20 cellular contexts compared by ENCODE assay signal in the genomic region with DNA sequence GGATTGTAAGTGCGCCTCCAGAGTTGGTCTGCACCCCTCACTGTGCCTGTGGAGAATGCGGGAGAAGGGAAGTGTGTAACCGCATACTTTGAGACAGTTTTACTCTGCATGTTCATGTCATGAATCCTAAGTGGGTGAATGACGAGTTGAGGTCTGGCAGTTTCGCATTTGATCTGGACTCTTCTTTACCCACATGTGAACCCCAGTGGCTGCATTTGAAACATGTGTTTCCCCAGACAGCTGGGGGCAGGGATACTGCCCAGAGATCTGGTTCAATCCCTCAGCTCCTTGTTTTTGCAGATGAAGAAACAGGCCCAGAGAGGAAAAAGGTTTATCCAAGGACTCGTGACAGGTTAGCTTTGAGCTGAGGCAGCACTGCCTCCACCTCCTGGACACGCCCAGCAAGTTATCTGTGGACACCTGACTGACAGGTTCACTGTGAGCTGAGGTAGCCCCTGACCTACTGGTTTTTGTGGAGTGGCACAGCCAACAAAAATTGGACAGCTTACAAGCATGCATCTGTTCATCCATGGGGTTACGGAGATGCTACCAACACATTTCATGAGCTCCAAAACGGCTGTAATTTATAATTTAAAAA.
DNase-seq lines count a peak whose midpoint lies in the region; ATAC-seq and TF ChIP-seq lines count a peak whose summit lies in the region.
"Had no signal": no experiment of that assay in that cellular context is flagged by ENCODE, and none has a peak within 500 bp of the region (broad histone marks: within the 10 kb centered on the region; RNA-seq: fewer than 3 reads in every experiment).

No MANE protein-coding gene starts in this region.

- H3K36me3 Mint-ChIP-seq in CD4-positive, alpha-beta T cell (ENCODE audit: low read depth), result peaks cover 5% of the 10 kb centered on the region
- H3K36me3 Mint-ChIP-seq: natural killer cell had no signal

- peak; percentile 9 for DNase-seq in AG10803 (ENCODE audit: low read depth)
- peak; percentile 84 for DNase-seq in RPMI8226
- DNase-seq in left colon, result peak in 1 of 2 donors; percentile 44
- DNase-seq in NCI-H2196 treated with DMSO at 0.1 percent for 48 hours (lab: John Stamatoyannopoulos, UW; ENCODE audit: unreplicated experiment), result no peak
- no peak for DNase-seq in NCI-H1048 (lab: John Stamatoyannopoulos, UW)
- no peak for DNase-seq in CD4-positive, alpha-beta T cell
- DNase-seq: activated CD4-positive, CD25-positive, alpha-beta regulatory T cell treated with anti-CD3 and anti-CD28 coated beads, Interleukin-2, amount 50 U/mL, for 72 hours; central memory CD4-positive, alpha-beta T cell; effector CD4-positive, alpha-beta T cell; natural killer cell; NCI-H1930; NCI-H526; SK-N-SH; stimulated activated CD4-positive, alpha-beta T cell treated with anti-CD3 and anti-CD28 coated beads, Interleukin-4, amount 100 ng/mL, for 4 hours; T-helper 9 cell had no signal

- TF ChIP-seq CTCF in AG10803 (conservative IDR thresholded peaks at IDR 0.05; ENCODE audit: low read length) (no peak), GM12872 (IDR thresholded peaks at IDR 0.05; ENCODE audit: insufficient read depth, low read depth, low read length) (0 out of 3 replicates have a peak, but pooled peaks have one; percentile 11)
- TF ChIP-seq CTCF in CD4-positive, alpha-beta T cell (IDR thresholded peaks at IDR 0.05), result no peak

- H3K27ac Mint-ChIP-seq in CD4-positive, alpha-beta T cell, result no peak overlapping the region
- H3K27ac Mint-ChIP-seq: natural killer cell had no signal

- no peaks in the 10 kb centered on the region for H3K9me3 ChIP-seq in CD4-positive, alpha-beta T cell (ENCODE audit: control insufficient read depth, low read length)
- H3K9me3 ChIP-seq: heart left ventricle, SK-N-SH had no signal

- H3K27me3 Mint-ChIP-seq in CD4-positive, alpha-beta T cell, result no peaks in the 10 kb centered on the region

- intact Hi-C loops in left colon (cut with DNase I, micrococcal nuclease), result no loop called here
- intact Hi-C loops in CD4-positive, alpha-beta T cell (cut with DNase I, micrococcal nuclease), result no loop called here

- H3K27me3 ChIP-seq in CD4-positive, alpha-beta T cell (ENCODE audit: control insufficient read depth, insufficient read depth, low read length), result no peaks in the 10 kb centered on the region
- H3K27me3 ChIP-seq: heart left ventricle had no signal

- CTCF ChIA-PET in CD4-positive, alpha-beta T cell (lab: Charles Lee), result no interaction called here

- peak; percentile 80 for ATAC-seq in left colon
- ATAC-seq in GM18907 (IDR thresholded peaks at IDR 0.05; ENCODE audit: unreplicated experiment), result no peak
- no peak for ATAC-seq in CD4-positive, alpha-beta T cell (ENCODE audit: poor library complexity)
- ATAC-seq: natural killer cell had no signal

- no peak overlapping the region for H3K4me3 ChIP-seq in AG10803 (ENCODE audit: low read length)
- H3K4me3 ChIP-seq: heart left ventricle, skin epidermis had no signal

- no peak overlapping the region for H3K4me3 Mint-ChIP-seq in CD4-positive, alpha-beta T cell
- H3K4me3 Mint-ChIP-seq: natural killer cell had no signal

- POLR2A ChIA-PET in CD4-positive, alpha-beta T cell (lab: Charles Lee), result no interaction called here

- no peaks in the 10 kb centered on the region for H3K4me1 Mint-ChIP-seq in CD4-positive, alpha-beta T cell (ENCODE audit: low read depth)

- no peak overlapping the region for H3K27ac ChIP-seq in CD4-positive, alpha-beta T cell (ENCODE audit: low read depth, low read length)
- H3K27ac ChIP-seq: parathyroid adenoma had no signal

- H3K9me3 Mint-ChIP-seq in CD4-positive, alpha-beta T cell, result no peaks in the 10 kb centered on the region
- H3K9me3 Mint-ChIP-seq: natural killer cell had no signal

Comparison
In these comparisons a context has a peak if more than half of its experiments do, and no peak if none do; other contexts are left out.
1. DNase-seq: peak in AG10803 (single experiment) and RPMI8226 (single experiment); none in NCI-H2196 treated with DMSO at 0.1 percent for 48 hours (single experiment), NCI-H1048 (single experiment) and CD4-positive, alpha-beta T cell (0 of 10).